In the genomic region with DNA sequence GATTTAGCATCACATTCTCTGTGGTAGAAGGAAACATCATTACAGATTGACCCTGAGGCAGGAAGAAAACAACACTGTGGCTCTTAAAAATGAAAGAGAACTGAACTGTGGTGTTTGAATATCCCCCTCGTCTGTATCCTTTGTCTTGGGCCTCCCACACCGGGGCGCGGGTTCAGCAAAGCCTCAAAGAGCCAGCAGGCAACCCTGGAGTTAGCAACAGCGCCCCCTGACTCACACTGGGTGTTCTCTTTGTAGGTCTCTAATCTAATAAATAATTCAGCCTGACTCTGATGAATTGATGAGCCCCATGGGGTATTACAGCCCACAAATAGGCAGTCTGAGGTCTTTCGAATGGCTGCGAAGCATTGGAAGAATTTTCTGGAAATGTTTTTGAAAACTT, we compare ENCODE assay signal across 9 cellular contexts.
DNase-seq lines count a peak whose midpoint lies in the region; ATAC-seq lines count a peak whose summit lies in the region.
"Had no signal": no experiment of that assay in that cellular context is flagged by ENCODE, and none has a peak within 500 bp of the region (broad histone marks: within the 10 kb centered on the region; RNA-seq: fewer than 3 reads in every experiment).

No MANE protein-coding gene starts in this region.

- peak; percentile 88 for ATAC-seq in GM18868 (IDR thresholded peaks at IDR 0.05; ENCODE audit: unreplicated experiment)

- DNase-seq in OCI-M1 (lab: John Stamatoyannopoulos, UW): peak; percentile 28
- DNase-seq in globus pallidus (ENCODE audit: low spot score): peak; percentile 45
- peak; percentile 24 for DNase-seq in pons (ENCODE audit: low spot score)
- no peak for DNase-seq in activated T-cell treated with anti-CD3 and anti-CD28 coated beads for 4 hours
- DNase-seq in stimulated activated CD4-positive, alpha-beta T cell treated with anti-CD3 and anti-CD28 coated beads, Interleukin-2, amount 100 ng/mL, for 24 hours: no peak
- no peak for DNase-seq in NCI-H510A (lab: John Stamatoyannopoulos, UW)
- DNase-seq: cerebellar nuclear complex, transverse colon had no signal

Comparison
In these comparisons a context has a peak if more than half of its experiments do, and no peak if none do; other contexts are left out.
1. DNase-seq: peak in OCI-M1 (single experiment), globus pallidus (single experiment) and pons (single experiment); none in activated T-cell treated with anti-CD3 and anti-CD28 coated beads for 4 hours (single experiment), stimulated activated CD4-positive, alpha-beta T cell treated with anti-CD3 and anti-CD28 coated beads, Interleukin-2, amount 100 ng/mL, for 24 hours (0 of 2) and NCI-H510A (single experiment).